ENCODE assay signal across 12 cellular contexts in genomic region chr6:33610779-33611421, GRCh38. TPM values are rescaled to one million over a fixed set of nuclear protein-coding genes. Genes with fewer than 3 reads are reported as not detected.
A peak's percentile ranks its signal among the peaks of the same experiment; 100 is the strongest.
DNase-seq lines count a peak whose midpoint lies in the region; ATAC-seq and TF ChIP-seq lines count a peak whose summit lies in the region.
"Had no signal": no experiment of that assay in that cellular context is flagged by ENCODE, and none has a peak within 500 bp of the region (broad histone marks: within the 10 kb centered on the region; RNA-seq: fewer than 3 reads in every experiment).

No MANE protein-coding gene starts in this region.

- no peak overlapping the region for H3K4me3 ChIP-seq in fibroblast of villous mesenchyme (ENCODE audit: low read depth, low read length)
- H3K4me3 ChIP-seq in mesodermal cell (ENCODE audit: extremely low read depth, insufficient read depth, low read length, poor library complexity, severe bottlenecking): no peak overlapping the region
- H3K4me3 ChIP-seq: esophagus squamous epithelium had no signal

- H3K9me3 Mint-ChIP-seq in naive thymus-derived CD8-positive, alpha-beta T cell: no peaks in the 10 kb centered on the region
- H3K9me3 Mint-ChIP-seq: CD8-positive, alpha-beta T cell had no signal

- H3K27me3 Mint-ChIP-seq in naive thymus-derived CD8-positive, alpha-beta T cell: no peaks in the 10 kb centered on the region

- ATAC-seq in GM19455 (IDR thresholded peaks at IDR 0.05; ENCODE audit: unreplicated experiment) (no peak), HG02610 (IDR thresholded peaks at IDR 0.05; ENCODE audit: unreplicated experiment) (no peak)
- no peak for ATAC-seq in naive thymus-derived CD8-positive, alpha-beta T cell
- ATAC-seq: CD8-positive, alpha-beta T cell had no signal

- no peak for DNase-seq in RWPE1 (ENCODE audit: low spot score)
- DNase-seq in fibroblast of villous mesenchyme (ENCODE audit: low read depth): peak; percentile 62
- DNase-seq in substantia nigra (lab: John Stamatoyannopoulos, UW): peak in 46 of 49 donors; percentile 18 to 81 (median 58)
- DNase-seq in HEK293T (ENCODE audit: extremely low spot score): no peak
- no peak for DNase-seq in naive thymus-derived CD8-positive, alpha-beta T cell
- DNase-seq: activated CD4-positive, CD25-positive, alpha-beta regulatory T cell; CD8-positive, alpha-beta T cell; esophagus squamous epithelium had no signal

- peaks cover 2 to 6% (median 4%) of the 10 kb centered on the region in 4 donors for H3K4me1 Mint-ChIP-seq in naive thymus-derived CD8-positive, alpha-beta T cell

- H3K36me3 ChIP-seq in mesodermal cell (ENCODE audit: control insufficient read depth, insufficient read depth, low read length): no peaks in the 10 kb centered on the region
- H3K36me3 ChIP-seq: esophagus squamous epithelium had no signal

- peaks cover 39% of the 10 kb centered on the region for H3K4me1 ChIP-seq in mesodermal cell (ENCODE audit: control insufficient read depth, insufficient read depth, low read length, poor library complexity, severe bottlenecking)

- WGBS in mesodermal cell (ENCODE audit: insufficient coverage in 2 of 2), 2 experiments: 43 to 63% methylated on average over 7 to 11 of the region's 13 CpGs

- peaks cover 2% of the 10 kb centered on the region for H3K9me3 ChIP-seq in mesodermal cell (ENCODE audit: control insufficient read depth, low read length)
- H3K9me3 ChIP-seq: esophagus squamous epithelium had no signal

- TF ChIP-seq CTCF in RWPE1 (conservative IDR thresholded peaks at IDR 0.05; ENCODE audit: low read depth): no peak
- no peak for TF ChIP-seq CTCF in fibroblast of villous mesenchyme (IDR thresholded peaks at IDR 0.05; ENCODE audit: insufficient read depth, low read depth, low read length)

- peak overlapping the region in 1 of 10 donors; percentile 81 for H3K27ac Mint-ChIP-seq in naive thymus-derived CD8-positive, alpha-beta T cell
- H3K27ac Mint-ChIP-seq: CD8-positive, alpha-beta T cell had no signal

- POLR2A ChIA-PET in RWPE1 (lab: Yijun Ruan, JAX; ENCODE audit: low non-redundant PET): interaction anchor here (0.7 to 1.7 kb wide), 2 partner anchors 11 to 171 kb away, joined by 3 to 5 read pairs; partner anchors contain the start of gene ITPR3
- POLR2A ChIA-PET in HEK293T (lab: Yijun Ruan, JAX): no interaction called here
- POLR2A ChIA-PET in naive thymus-derived CD8-positive, alpha-beta T cell (lab: Charles Lee): interaction anchor here (1.9 kb wide), 1 partner anchor 10 kb away, joined by 6 read pairs; the partner anchor contains the start of gene ITPR3

- CTCF ChIA-PET in RWPE1 (lab: Yijun Ruan, JAX) (interaction anchor here (0.7 kb wide), 1 partner anchor 113 kb away, joined by 5 read pairs; no protein-coding TSS in a partner anchor), HEK293T (lab: Yijun Ruan, JAX) (no interaction called here)

- H3K27ac ChIP-seq in RWPE1 (peak overlapping the region; percentile 88), mesodermal cell (ENCODE audit: low read depth, low read length, severe bottlenecking) (peak overlapping the region; percentile 83), substantia nigra (ENCODE audit: low read depth, low read length, poor library complexity, severe bottlenecking) (peak overlapping the region; percentile 33)

- H3K4me3 Mint-ChIP-seq in naive thymus-derived CD8-positive, alpha-beta T cell: no peak overlapping the region
- H3K4me3 Mint-ChIP-seq: CD8-positive, alpha-beta T cell had no signal

- H3K36me3 Mint-ChIP-seq in naive thymus-derived CD8-positive, alpha-beta T cell: no peaks in the 10 kb centered on the region
- H3K36me3 Mint-ChIP-seq: brain; CD8-positive, alpha-beta T cell had no signal

TF ChIP-seq in HEK293T, 16 proteins besides CTCF, POLR2A, EP300 and RAD21:
- no peak for TF ChIP-seq SUZ12 (IDR thresholded peaks at IDR 0.05)
- TF ChIP-seq ARNT (IDR thresholded peaks at IDR 0.05): no peak

RNA-seq across cellular contexts. Expression of gene ITPR3, which starts 10.2 kb away (rescaled TPM):
- 15.1 and 20.6 TPM in 2 replicates for total RNA-seq in fibroblast of villous mesenchyme
- 6.4 TPM for polyA plus RNA-seq in mesodermal cell (2013, experiment 1 of 2)
- 4.6 TPM for polyA plus RNA-seq in mesodermal cell (2013, experiment 2 of 2)
- 10 to 100 TPM; 44.3 to 46.2 TPM for total RNA-seq in naive thymus-derived CD8-positive, alpha-beta T cell
- 1 to 10 TPM in 2 of 3 donors, under 1 TPM in 1; 0.98 to 4.9 (median 2.4) TPM for polyA plus RNA-seq in naive thymus-derived CD8-positive, alpha-beta T cell

RNA-seq across cellular contexts. Expression of gene BAK1, which starts 30.8 kb away (rescaled TPM):
- total RNA-seq in fibroblast of villous mesenchyme: 20.0 and 30.7 TPM in 2 replicates
- polyA plus RNA-seq in mesodermal cell (2013, experiment 1 of 2): 36.4 TPM
- polyA plus RNA-seq in mesodermal cell (2013, experiment 2 of 2): 29.6 TPM
- total RNA-seq in naive thymus-derived CD8-positive, alpha-beta T cell: 10 to 100 TPM; 16.3 to 16.5 TPM
- polyA plus RNA-seq in naive thymus-derived CD8-positive, alpha-beta T cell: 10 to 100 TPM; 11.8 to 20.9 (median 13.2) TPM

Comparison
In these comparisons a context has a peak if more than half of its experiments do, and no peak if none do; other contexts are left out.
1. DNase-seq: peak in fibroblast of villous mesenchyme (single experiment) and substantia nigra (46 of 49); none in RWPE1 (single experiment), HEK293T (single experiment) and naive thymus-derived CD8-positive, alpha-beta T cell (0 of 10).
2. H3K27ac ChIP-seq: peak in every context shown above with its lines; median percentile 88 in RWPE1; 83 in mesodermal cell; 33 in substantia nigra.